23 cellular contexts compared by ENCODE assay signal in genomic region chr1:76287917-76288316, GRCh38.
"Had no signal": no experiment of that assay in that cellular context is flagged by ENCODE, and none has a peak within 500 bp of the region (broad histone marks: within the 10 kb centered on the region; RNA-seq: fewer than 3 reads in every experiment).

No MANE protein-coding gene starts in this region.

- H3K36me3 Mint-ChIP-seq: activated naive CD4-positive, alpha-beta T cell treated with anti-CD3 and anti-CD28 coated beads, Interleukin-2, amount 50 U/mL, for 24 hours had no signal

- H3K27me3 ChIP-seq: adrenal gland, Peyer's patch, SJCRH30 had no signal

- DNase-seq: activated CD4-positive, CD25-positive, alpha-beta regulatory T cell; activated CD8-positive, alpha-beta memory T cell treated with anti-CD3 and anti-CD28 coated beads for 24 hours; activated T-cell treated with anti-CD3 and anti-CD28 coated beads, Interleukin-2, amount 50 U/mL, for 48 hours; adrenal gland; anterior cingulate cortex; cerebellar nuclear complex; KG1; NCI-H1092; NCI-H2029; NCI-H2107; NCI-H2171 treated with DMSO at 0.1 percent for 48 hours; NCI-H226; NCI-H526; NK-92 treated with Interleukin-12 subunit alpha and Interleukin-12 subunit beta, amount 100 ng/mL, for 24 hours; OCI-M1; Peyer's patch; Right ventricle myocardium superior; SJCRH30; SK-N-SH; T-helper 1 cell had no signal

- H3K27ac ChIP-seq: adrenal gland, Peyer's patch, RWPE1, SJCRH30, VCaP had no signal

- H3K36me3 ChIP-seq: adrenal gland, Peyer's patch, SJCRH30 had no signal

- H3K4me1 ChIP-seq: adrenal gland had no signal

- H3K4me3 ChIP-seq: adrenal gland, Peyer's patch, SJCRH30 had no signal

- H3K9me3 ChIP-seq: adrenal gland, Peyer's patch, SJCRH30, SK-N-SH had no signal

- H3K9me2 ChIP-seq: SK-N-SH had no signal

- H3K9me3 Mint-ChIP-seq: activated naive CD4-positive, alpha-beta T cell treated with anti-CD3 and anti-CD28 coated beads, Interleukin-2, amount 50 U/mL, for 24 hours had no signal

- H3K9ac ChIP-seq: SK-N-SH had no signal

- H3K4me2 ChIP-seq: SK-N-SH had no signal
